Comparison of ENCODE assay signal across 8 cellular contexts in genomic region chr10:79445708-79446450, GRCh38. TPM values are rescaled to one million over a fixed set of nuclear protein-coding genes. Genes with fewer than 3 reads are reported as not detected.
DNase-seq lines count a peak whose midpoint lies in the region; FAIRE-seq and TF ChIP-seq lines count a peak whose summit lies in the region.

No MANE protein-coding gene starts in this region.

- H3K4me3 ChIP-seq in HFF-Myc (replicated peaks; ENCODE audit: low read depth, low read length) (peak overlapping the region; percentile 58), neutrophil (ENCODE audit: low read depth in 1 of 2, low read length in 1 of 2) (peak overlapping the region; percentile 75 to 94), subcutaneous abdominal adipose tissue (ENCODE audit: low read depth in 1 of 5, low read length in 5 of 5) (peak overlapping the region; percentile 64 to 88 (median 64))

- TF ChIP-seq CTCF in HFF-Myc (IDR thresholded peaks at IDR 0.05; ENCODE audit: low read depth, low read length, missing control alignments) = no peak
- TF ChIP-seq CTCF in neutrophil (IDR thresholded peaks at IDR 0.05) = peak; percentile 47

- no peaks in the 10 kb centered on the region for H3K9me3 ChIP-seq in neutrophil
- no peaks in the 10 kb centered on the region for H3K9me3 ChIP-seq in subcutaneous abdominal adipose tissue (ENCODE audit: control insufficient read depth in 5 of 5, low read length in 5 of 5)

- FAIRE-seq in G401.6 (lab: Jason Lieb, UNC) = peak; percentile 77

- peak overlapping the region; percentile 68 for H3K27ac ChIP-seq in neutrophil
- H3K27ac ChIP-seq in subcutaneous abdominal adipose tissue (ENCODE audit: low read depth, low read length) = peak overlapping the region; percentile 90

- H3K9ac ChIP-seq in subcutaneous abdominal adipose tissue (ENCODE audit: low read length in 5 of 5) = peak overlapping the region; percentile 22 to 79 (median 72)

- DNase-seq in HFF-Myc (ENCODE audit: extremely low read depth, low read depth) (peak; percentile 93), MV-4-11 (lab: John Stamatoyannopoulos, UW) (peak; percentile 97), SK-N-DZ (ENCODE audit: low spot score) (peak; percentile 96), germinal center (ENCODE audit: low spot score) (peak; percentile 94)
- DNase-seq in activated naive CD4-positive, alpha-beta T cell treated with anti-CD3 and anti-CD28 coated beads, Interleukin-2, amount 50 U/mL, for 16 hours = peak; percentile 93

- H3K27me3 ChIP-seq in neutrophil (peaks cover 82% of the 10 kb centered on the region), subcutaneous abdominal adipose tissue (ENCODE audit: control insufficient read depth in 5 of 5, insufficient read depth in 4 of 5, low read length in 5 of 5) (no peaks in the 10 kb centered on the region)

- peaks cover 19 to 28% of the 10 kb centered on the region in 2 experiments for H3K4me1 ChIP-seq in neutrophil (ENCODE audit: control insufficient read depth in 1 of 2, insufficient read depth in 1 of 2, low read depth in 1 of 2, low read length in 1 of 2)
- peaks cover 13 to 50% (median 45%) of the 10 kb centered on the region in 5 donors for H3K4me1 ChIP-seq in subcutaneous abdominal adipose tissue (ENCODE audit: control insufficient read depth in 5 of 5, insufficient read depth in 5 of 5, low read length in 5 of 5)

- no peaks in the 10 kb centered on the region for H3K36me3 ChIP-seq in neutrophil
- H3K36me3 ChIP-seq in subcutaneous abdominal adipose tissue (ENCODE audit: control insufficient read depth in 5 of 5, insufficient read depth in 5 of 5, low read length in 5 of 5) = peaks cover 0 to 15% (median 6%) of the 10 kb centered on the region in 5 donors

RNA-seq across cellular contexts. Expression of gene ZCCHC24, which starts 0.5 kb away (rescaled TPM):
- polyA plus RNA-seq in SK-N-DZ (2014; cell fraction: cytosol; rRNA removed) = 1.1 and 2.0 TPM in 2 replicates
- polyA plus RNA-seq in SK-N-DZ (2014; cell fraction: nucleus; rRNA removed) = 0.60 and 0.84 TPM in 2 replicates

Comparison
In these comparisons a context has a peak if more than half of its experiments do, and no peak if none do; other contexts are left out.
1. Peak in every context shown above with its lines: DNase-seq, H3K4me3 ChIP-seq and H3K27ac ChIP-seq.